In the genomic region with DNA sequence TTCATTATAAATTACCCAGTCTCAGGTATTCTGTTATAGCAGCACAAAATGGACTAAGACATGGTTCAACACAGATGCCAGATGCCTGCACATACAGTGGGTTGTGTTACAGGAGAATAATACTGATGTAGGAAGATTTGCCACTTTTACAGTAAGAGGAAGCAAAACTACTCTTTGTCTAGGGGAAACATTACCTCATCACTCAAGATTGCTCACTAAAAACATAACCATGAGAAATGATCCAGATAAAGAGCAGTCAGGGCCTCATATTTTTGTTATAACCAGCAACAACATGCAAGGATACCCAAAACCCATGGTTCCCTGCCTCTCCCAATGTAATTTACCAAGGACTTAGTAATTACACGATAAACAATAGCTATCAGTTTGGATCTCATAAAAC, we compare ENCODE assay signal across 8 cellular contexts. TPM values are rescaled to one million over a fixed set of nuclear protein-coding genes. Genes with fewer than 3 reads are reported as not detected.
A peak's percentile ranks its signal among the peaks of the same experiment; 100 is the strongest.
DNase-seq lines count a peak whose midpoint lies in the region; ATAC-seq, FAIRE-seq and TF ChIP-seq lines count a peak whose summit lies in the region.

No MANE protein-coding gene starts in this region.

- no peak overlapping the region for H3K4me3 ChIP-seq in astrocyte (ENCODE audit: insufficient read depth, low read depth, low read length)
- H3K4me3 ChIP-seq in osteoblast (ENCODE audit: insufficient read depth, low read length) = no peak overlapping the region

- FAIRE-seq in astrocyte (lab: Jason Lieb, UNC) = peak; percentile 55

- H4K20me1 ChIP-seq in astrocyte (ENCODE audit: insufficient read depth, low read length) (peaks cover 13% of the 10 kb centered on the region), osteoblast (ENCODE audit: insufficient read depth, low read length) (no peaks in the 10 kb centered on the region)

- no peaks in the 10 kb centered on the region for H3K36me3 Mint-ChIP-seq in astrocyte (ENCODE audit: low read depth, unreplicated experiment)
- H3K36me3 Mint-ChIP-seq in activated naive CD8-positive, alpha-beta T cell treated with anti-CD3 and anti-CD28 coated beads for 36 hours = no peaks in the 10 kb centered on the region
- H3K36me3 Mint-ChIP-seq in activated T-cell treated with anti-CD3 and anti-CD28 coated beads, Interleukin-2, amount 50 U/mL, for 72 hours (ENCODE audit: insufficient read depth in 2 of 2) = no peaks in the 10 kb centered on the region

- no peak for TF ChIP-seq CTCF in astrocyte (IDR thresholded peaks at IDR 0.05; ENCODE audit: insufficient read depth, low read depth, low read length)
- no peak for TF ChIP-seq CTCF in osteoblast (IDR thresholded peaks at IDR 0.05; ENCODE audit: extremely low read depth, low read depth, low read length)

- peaks cover 76% of the 10 kb centered on the region for H3K79me2 ChIP-seq in astrocyte (ENCODE audit: insufficient read depth, low read length)
- H3K79me2 ChIP-seq in osteoblast (ENCODE audit: insufficient read depth, low read length) = peaks cover 23% of the 10 kb centered on the region

- H3K27me3 ChIP-seq in astrocyte (ENCODE audit: insufficient read depth, low read length) = no peaks in the 10 kb centered on the region
- no peaks in the 10 kb centered on the region for H3K27me3 ChIP-seq in osteoblast (ENCODE audit: insufficient read depth, low read length)

- H3K4me1 ChIP-seq in astrocyte (ENCODE audit: insufficient read depth, low read length) (peaks cover 62% of the 10 kb centered on the region), osteoblast (ENCODE audit: insufficient read depth, low read length) (peaks cover 55% of the 10 kb centered on the region)

- no peaks in the 10 kb centered on the region for H3K27me3 Mint-ChIP-seq in astrocyte (ENCODE audit: low read depth, unreplicated experiment)
- peaks cover 28% of the 10 kb centered on the region for H3K27me3 Mint-ChIP-seq in activated naive CD8-positive, alpha-beta T cell treated with anti-CD3 and anti-CD28 coated beads for 36 hours
- H3K27me3 Mint-ChIP-seq in activated T-cell treated with anti-CD3 and anti-CD28 coated beads, Interleukin-2, amount 50 U/mL, for 72 hours (ENCODE audit: low read depth) = peaks cover 14% of the 10 kb centered on the region

- peak overlapping the region; percentile 95 for H3K27ac Mint-ChIP-seq in astrocyte (ENCODE audit: unreplicated experiment)
- no peak overlapping the region for H3K27ac Mint-ChIP-seq in activated naive CD8-positive, alpha-beta T cell treated with anti-CD3 and anti-CD28 coated beads for 36 hours
- H3K27ac Mint-ChIP-seq in activated T-cell treated with anti-CD3 and anti-CD28 coated beads, Interleukin-2, amount 50 U/mL, for 72 hours = no peak overlapping the region

- peaks cover 51% of the 10 kb centered on the region for H3K4me1 Mint-ChIP-seq in astrocyte (ENCODE audit: low read depth, unreplicated experiment)
- no peaks in the 10 kb centered on the region for H3K4me1 Mint-ChIP-seq in activated naive CD8-positive, alpha-beta T cell treated with anti-CD3 and anti-CD28 coated beads for 36 hours
- no peaks in the 10 kb centered on the region for H3K4me1 Mint-ChIP-seq in activated T-cell treated with anti-CD3 and anti-CD28 coated beads, Interleukin-2, amount 50 U/mL, for 72 hours (ENCODE audit: low read depth)

- H3K4me2 ChIP-seq in astrocyte (ENCODE audit: low read length) (peak overlapping the region; percentile 54), osteoblast (ENCODE audit: insufficient read depth, low read length) (peak overlapping the region; percentile 21)

- H3K36me3 ChIP-seq in astrocyte (ENCODE audit: insufficient read depth, low read length) = no peaks in the 10 kb centered on the region
- no peaks in the 10 kb centered on the region for H3K36me3 ChIP-seq in osteoblast (ENCODE audit: insufficient read depth, low read length)

- H2AFZ ChIP-seq in astrocyte (ENCODE audit: low read depth, low read length) (no peak overlapping the region), osteoblast (ENCODE audit: low read length) (no peak overlapping the region)

- DNase-seq in astrocyte (ENCODE audit: low read depth) (peak; percentile 85), osteoblast (ENCODE audit: insufficient read length, low spot score, missing footprints) (peak; percentile 55), NCI-H1930 (lab: John Stamatoyannopoulos, UW) (no peak)
- no peak for DNase-seq in activated naive CD8-positive, alpha-beta T cell treated with anti-CD3 and anti-CD28 coated beads for 36 hours
- DNase-seq in activated CD4-positive, alpha-beta T cell treated with anti-CD3 and anti-CD28 coated beads, Interleukin-2, amount 50 U/mL, for 48 hours = no peak
- DNase-seq in activated T-cell treated with anti-CD3 and anti-CD28 coated beads, Interleukin-2, amount 50 U/mL, for 72 hours = no peak

- no peaks in the 10 kb centered on the region for H3K9me3 ChIP-seq in astrocyte (ENCODE audit: insufficient read depth, low read depth, low read length)
- no peaks in the 10 kb centered on the region for H3K9me3 ChIP-seq in osteoblast (ENCODE audit: low read depth, low read length)

- H3K9ac ChIP-seq in astrocyte (ENCODE audit: low read length) = peak overlapping the region; percentile 85

- H3K4me3 Mint-ChIP-seq in astrocyte (ENCODE audit: unreplicated experiment) = no peak overlapping the region
- H3K4me3 Mint-ChIP-seq in activated naive CD8-positive, alpha-beta T cell treated with anti-CD3 and anti-CD28 coated beads for 36 hours = no peak overlapping the region
- no peak overlapping the region for H3K4me3 Mint-ChIP-seq in activated T-cell treated with anti-CD3 and anti-CD28 coated beads, Interleukin-2, amount 50 U/mL, for 72 hours

- H3K27ac ChIP-seq in astrocyte (ENCODE audit: low read depth, low read length) = peak overlapping the region; percentile 96
- peak overlapping the region; percentile 100 for H3K27ac ChIP-seq in osteoblast (ENCODE audit: low read depth, low read length)

- H3K9me3 Mint-ChIP-seq in astrocyte (ENCODE audit: unreplicated experiment) = no peaks in the 10 kb centered on the region
- H3K9me3 Mint-ChIP-seq in activated naive CD8-positive, alpha-beta T cell treated with anti-CD3 and anti-CD28 coated beads for 36 hours = peaks cover 2% of the 10 kb centered on the region
- H3K9me3 Mint-ChIP-seq in activated T-cell treated with anti-CD3 and anti-CD28 coated beads, Interleukin-2, amount 50 U/mL, for 72 hours = peaks cover 2 to 4% of the 10 kb centered on the region in 2 donors

- ATAC-seq in GM18517 (IDR thresholded peaks at IDR 0.05; ENCODE audit: unreplicated experiment) (peak; percentile 68), HG02884 (IDR thresholded peaks at IDR 0.05; ENCODE audit: unreplicated experiment) (peak; percentile 89)
- no peak for ATAC-seq in activated T-cell treated with anti-CD3 and anti-CD28 coated beads, Interleukin-2, amount 50 U/mL, for 72 hours (replicated peaks in 1 of 2)

RNA-seq across cellular contexts. Expression of a gene that starts 28.0 kb away (rescaled TPM):
- 197 and 198 TPM in 2 replicates for total RNA-seq in astrocyte
- 80.4 and 119 TPM in 2 replicates for total RNA-seq in osteoblast
- under 1 TPM; 0.28 to 0.41 TPM for total RNA-seq in activated naive CD8-positive, alpha-beta T cell treated with anti-CD3 and anti-CD28 coated beads for 36 hours
- total RNA-seq in activated T-cell treated with anti-CD3 and anti-CD28 coated beads, Interleukin-2, amount 50 U/mL, for 72 hours = under 1 TPM; 0.05 to 0.12 TPM

Comparison
In these comparisons a context has a peak if more than half of its experiments do, and no peak if none do; other contexts are left out.
1. ATAC-seq: peak in GM18517 (single experiment) and HG02884 (single experiment); none in activated T-cell treated with anti-CD3 and anti-CD28 coated beads, Interleukin-2, amount 50 U/mL, for 72 hours (0 of 2).
2. DNase-seq: peak in astrocyte (single experiment) and osteoblast (single experiment); none in activated naive CD8-positive, alpha-beta T cell treated with anti-CD3 and anti-CD28 coated beads for 36 hours (single experiment), activated CD4-positive, alpha-beta T cell treated with anti-CD3 and anti-CD28 coated beads, Interleukin-2, amount 50 U/mL, for 48 hours (0 of 2), NCI-H1930 (0 of 2) and activated T-cell treated with anti-CD3 and anti-CD28 coated beads, Interleukin-2, amount 50 U/mL, for 72 hours (0 of 2).
3. RNA of a gene that starts 28.0 kb away (total RNA-seq): 197 to 198 TPM in astrocyte and 80.4 to 119 TPM in osteoblast; 0.28 to 0.41 TPM in activated naive CD8-positive, alpha-beta T cell treated with anti-CD3 and anti-CD28 coated beads for 36 hours and 0.05 to 0.12 TPM in activated T-cell treated with anti-CD3 and anti-CD28 coated beads, Interleukin-2, amount 50 U/mL, for 72 hours; every median in the first group is over 10 times any median in the second.